Comparison of ENCODE assay signal across 14 cellular contexts in the genomic region with DNA sequence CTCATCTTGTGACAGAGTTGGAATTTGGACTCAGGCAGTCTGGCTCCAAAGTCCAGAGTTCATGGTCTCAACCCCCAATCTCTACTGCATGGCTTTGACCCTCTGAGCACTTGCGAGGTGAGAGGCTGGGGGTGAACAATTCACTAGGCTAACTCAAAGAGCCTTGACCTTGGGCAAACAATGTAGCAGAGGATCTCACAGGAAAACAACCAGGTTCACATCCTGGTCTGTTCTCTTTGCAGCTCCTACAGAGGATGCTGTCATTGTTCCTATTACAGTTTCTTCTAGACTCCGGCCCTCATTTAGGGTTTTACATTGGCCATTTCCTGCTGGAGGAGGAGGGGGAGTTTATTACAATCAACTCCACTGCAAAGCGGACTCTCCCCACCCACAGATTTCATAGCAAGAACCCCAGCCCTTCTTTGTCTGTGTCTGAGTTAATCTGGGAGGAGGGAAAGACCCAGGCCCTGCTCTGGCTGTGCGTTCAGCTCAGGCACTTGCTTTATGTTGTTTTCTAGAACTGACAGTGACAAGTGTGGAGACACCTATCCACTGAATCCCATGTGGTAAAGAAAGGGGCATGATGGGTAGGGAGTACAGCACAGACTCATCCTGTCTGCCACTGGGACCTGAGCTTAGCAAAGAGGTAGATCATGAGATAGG.
A peak's percentile ranks its signal among the peaks of the same experiment; 100 is the strongest.
DNase-seq lines count a peak whose midpoint lies in the region; ATAC-seq and FAIRE-seq lines count a peak whose summit lies in the region.
"Had no signal": no experiment of that assay in that cellular context is flagged by ENCODE, and none has a peak within 500 bp of the region (broad histone marks: within the 10 kb centered on the region; RNA-seq: fewer than 3 reads in every experiment).

No MANE protein-coding gene starts in this region.

- peak overlapping the region; percentile 96 for H3K27ac Mint-ChIP-seq in activated CD4-positive, alpha-beta memory T cell treated with anti-CD3 and anti-CD28 coated beads for 36 hours

- POLR2A ChIA-PET in activated CD4-positive, alpha-beta memory T cell treated with anti-CD3 and anti-CD28 coated beads for 36 hours (lab: Charles Lee), result interaction anchor here (1.1 to 1.2 kb wide), 5 partner anchors 27 to 107 kb away, joined by 3 to 9 read pairs (median 4); no protein-coding TSS in a partner anchor

- H3K4me3 Mint-ChIP-seq in activated CD4-positive, alpha-beta memory T cell treated with anti-CD3 and anti-CD28 coated beads for 36 hours, result no peak overlapping the region

- no peaks in the 10 kb centered on the region for H3K9me3 ChIP-seq in effector memory CD4-positive, alpha-beta T cell (ENCODE audit: control insufficient read depth, low read length)
- H3K9me3 ChIP-seq: HAP-1, neutrophil had no signal

- CTCF ChIA-PET in activated CD4-positive, alpha-beta memory T cell treated with anti-CD3 and anti-CD28 coated beads for 36 hours (lab: Charles Lee), result interaction anchor here (1.0 to 1.5 kb wide), 3 partner anchors 106 to 171 kb away, joined by 3 to 4 read pairs (median 3); no protein-coding TSS in a partner anchor

- peak overlapping the region; percentile 35 for H3K27ac ChIP-seq in effector memory CD4-positive, alpha-beta T cell (ENCODE audit: insufficient read depth, low read length, poor library complexity, severe bottlenecking)
- H3K27ac ChIP-seq: neutrophil had no signal

- H3K4me1 ChIP-seq in effector memory CD4-positive, alpha-beta T cell (ENCODE audit: control insufficient read depth, insufficient read depth, low read length, poor library complexity, severe bottlenecking), result peaks cover 55% of the 10 kb centered on the region

- no peaks in the 10 kb centered on the region for H3K27me3 ChIP-seq in effector memory CD4-positive, alpha-beta T cell (replicated peaks; ENCODE audit: control insufficient read depth, insufficient read depth, low read length, poor library complexity, severe bottlenecking)
- H3K27me3 ChIP-seq: neutrophil had no signal

- H3K4me1 Mint-ChIP-seq in activated CD4-positive, alpha-beta memory T cell treated with anti-CD3 and anti-CD28 coated beads for 36 hours (ENCODE audit: low read depth), result peaks cover 54% of the 10 kb centered on the region

- H3K36me3 ChIP-seq in effector memory CD4-positive, alpha-beta T cell (ENCODE audit: control insufficient read depth, insufficient read depth, low read length), result no peaks in the 10 kb centered on the region
- H3K36me3 ChIP-seq: HAP-1, neutrophil had no signal

- no peak for DNase-seq in GM18507 (ENCODE audit: extremely low spot score, insufficient read length, low read depth)
- DNase-seq in activated CD4-positive, alpha-beta memory T cell treated with anti-CD3 and anti-CD28 coated beads for 36 hours, result peak; percentile 79
- no peak for DNase-seq in effector memory CD4-positive, alpha-beta T cell
- peak; percentile 22 to 55 for DNase-seq in stimulated activated CD4-positive, alpha-beta T cell treated with anti-CD3 and anti-CD28 coated beads, Interleukin-4, amount 100 ng/mL, for 48 hours (ENCODE audit: low read depth in 2 of 2)
- no peak for DNase-seq in NCI-H187 (lab: John Stamatoyannopoulos, UW)
- DNase-seq in retina, result no peak
- DNase-seq: Calu3; effector CD4-positive, alpha-beta T cell; NCI-H146; NCI-H82 had no signal

- no peak overlapping the region for H3K4me3 ChIP-seq in effector memory CD4-positive, alpha-beta T cell (ENCODE audit: insufficient read depth, low read depth, low read length, poor library complexity, severe bottlenecking)
- H3K4me3 ChIP-seq: HAP-1 had no signal

- intact Hi-C loops in activated CD4-positive, alpha-beta memory T cell treated with anti-CD3 and anti-CD28 coated beads for 36 hours (cut with micrococcal nuclease), result loop anchor here (1.0 to 2.0 kb wide), 6 partner anchors 18 to 94 kb away; no protein-coding TSS in a partner anchor

- no peaks in the 10 kb centered on the region for H3K36me3 Mint-ChIP-seq in activated CD4-positive, alpha-beta memory T cell treated with anti-CD3 and anti-CD28 coated beads for 36 hours

- peak; percentile 54 for FAIRE-seq in GM18507 (lab: Jason Lieb, UNC)
- FAIRE-seq: astrocyte had no signal

- no peaks in the 10 kb centered on the region for H3K9me3 Mint-ChIP-seq in activated CD4-positive, alpha-beta memory T cell treated with anti-CD3 and anti-CD28 coated beads for 36 hours

- no peak for ATAC-seq in GM18502 (IDR thresholded peaks at IDR 0.05; ENCODE audit: poor library complexity, unreplicated experiment)

- H3K27me3 Mint-ChIP-seq in activated CD4-positive, alpha-beta memory T cell treated with anti-CD3 and anti-CD28 coated beads for 36 hours, result no peaks in the 10 kb centered on the region

Comparison
In these comparisons a context has a peak if more than half of its experiments do, and no peak if none do; other contexts are left out.
1. DNase-seq: peak in activated CD4-positive, alpha-beta memory T cell treated with anti-CD3 and anti-CD28 coated beads for 36 hours (single experiment) and stimulated activated CD4-positive, alpha-beta T cell treated with anti-CD3 and anti-CD28 coated beads, Interleukin-4, amount 100 ng/mL, for 48 hours (2 of 2); none in GM18507 (single experiment), effector memory CD4-positive, alpha-beta T cell (0 of 3), NCI-H187 (0 of 2) and retina (single experiment).